Comparison of ENCODE assay signal across 9 cellular contexts in genomic region chr12:56720696-56721615, GRCh38. TPM values are rescaled to one million over a fixed set of nuclear protein-coding genes. Genes with fewer than 3 reads are reported as not detected.
DNase-seq lines count a peak whose midpoint lies in the region; ATAC-seq, FAIRE-seq and TF ChIP-seq lines count a peak whose summit lies in the region.
"Had no signal": no experiment of that assay in that cellular context is flagged by ENCODE, and none has a peak within 500 bp of the region (broad histone marks: within the 10 kb centered on the region; RNA-seq: fewer than 3 reads in every experiment).

No MANE protein-coding gene starts in this region.

- no peak overlapping the region; a peak in 1 of 4 replicates for H3K4me3 ChIP-seq in DND-41 (ENCODE audit: low read depth in 1 of 2, low read length in 2 of 2)
- no peak overlapping the region for H3K4me3 ChIP-seq in bronchial epithelial cell (ENCODE audit: low read depth, low read length)

- H4K20me1 ChIP-seq in DND-41 (ENCODE audit: insufficient read depth, low read length): peaks cover 75% of the 10 kb centered on the region

- no peak overlapping the region for H3K27ac Mint-ChIP-seq in neural crest cell (ENCODE audit: unreplicated experiment)

- no peaks in the 10 kb centered on the region for H3K9me3 Mint-ChIP-seq in neural crest cell

- H3K27me3 ChIP-seq in DND-41 (ENCODE audit: insufficient read depth, low read length, poor library complexity) (no peaks in the 10 kb centered on the region), bronchial epithelial cell (ENCODE audit: control insufficient read depth, insufficient read depth, low read length) (no peaks in the 10 kb centered on the region)

- no peak overlapping the region for H2AFZ ChIP-seq in DND-41 (ENCODE audit: low read depth, low read length)

- DNase-seq in DND-41 (peak; percentile 11), MV-4-11 (lab: John Stamatoyannopoulos, UW) (peak; percentile 39), bronchial epithelial cell (ENCODE audit: low read depth) (peak; percentile 5), neural crest cell (ENCODE audit: low read depth, low spot score) (no peak), AG08396 (ENCODE audit: low spot score) (no peak)
- DNase-seq in stimulated activated CD4-positive, alpha-beta T cell treated with anti-CD3 and anti-CD28 coated beads, Interleukin-15, amount 100 ng/mL, for 24 hours: no peak
- no peak for DNase-seq in activated CD4-positive, CD25-positive, alpha-beta regulatory T cell treated with anti-CD3 and anti-CD28 coated beads, Interleukin-2, amount 50 U/mL, for 72 hours

- no peak for ATAC-seq in DND-41 (ENCODE audit: insufficient read depth, low read depth)
- no peak for ATAC-seq in GM21717 (IDR thresholded peaks at IDR 0.05; ENCODE audit: unreplicated experiment)

- H3K4me1 Mint-ChIP-seq in neural crest cell: peaks cover 73% of the 10 kb centered on the region

- peak overlapping the region; percentile 98 for H3K4me2 ChIP-seq in DND-41 (ENCODE audit: insufficient read depth, low read length)

- no peak for TF ChIP-seq CTCF in DND-41 (IDR thresholded peaks at IDR 0.05; ENCODE audit: borderline replicate concordance, extremely low read depth, low read length, poor library complexity, severe bottlenecking)
- TF ChIP-seq CTCF in bronchial epithelial cell (IDR thresholded peaks at IDR 0.05; ENCODE audit: insufficient read depth, low read length, severe bottlenecking): no peak
- TF ChIP-seq CTCF in neural crest cell (conservative IDR thresholded peaks at IDR 0.05): no peak

- H3K79me2 ChIP-seq in DND-41 (ENCODE audit: insufficient read depth, low read length): peaks cover 89% of the 10 kb centered on the region

- 0 out of 2 replicates have a peak overlapping the region, but pooled peaks have one; percentile 6 for H3K27ac ChIP-seq in DND-41 (ENCODE audit: low read length)

- H3K4me3 Mint-ChIP-seq in neural crest cell: peak overlapping the region; percentile 98

- H3K27me3 Mint-ChIP-seq in neural crest cell (ENCODE audit: low read depth): no peaks in the 10 kb centered on the region

- H3K36me3 ChIP-seq in DND-41 (ENCODE audit: insufficient read depth, low read length) (peaks cover 77% of the 10 kb centered on the region), bronchial epithelial cell (ENCODE audit: control insufficient read depth, insufficient read depth, low read length) (peaks cover 25% of the 10 kb centered on the region)

- H3K4me1 ChIP-seq in DND-41 (ENCODE audit: insufficient read depth, low read length): peaks cover 58% of the 10 kb centered on the region

- peaks cover 48% of the 10 kb centered on the region for H3K36me3 Mint-ChIP-seq in neural crest cell (ENCODE audit: low read depth)

- FAIRE-seq in bronchial epithelial cell (lab: Jason Lieb, UNC): no peak
- FAIRE-seq: GM18507 had no signal

- no peak overlapping the region for H3K9ac ChIP-seq in DND-41 (ENCODE audit: low read depth, low read length)

- H3K9me3 ChIP-seq in DND-41 (ENCODE audit: insufficient read depth, low read length, severe bottlenecking): no peaks in the 10 kb centered on the region

RNA-seq across cellular contexts. Expression of gene NACA, which starts 4.1 kb away (rescaled TPM):
- total RNA-seq in bronchial epithelial cell: 1,412 and 1,419 TPM in 2 replicates
- 1,026 and 1,074 TPM in 2 replicates for total RNA-seq in neural crest cell

RNA-seq across cellular contexts. Expression of gene PRIM1, which starts 31.2 kb away (rescaled TPM):
- 3.2 and 3.7 TPM in 2 replicates for total RNA-seq in bronchial epithelial cell
- total RNA-seq in neural crest cell: 45.7 and 47.3 TPM in 2 replicates

RNA-seq across cellular contexts. Expression of gene PTGES3, which starts 32.9 kb away (rescaled TPM):
- 58.4 and 64.3 TPM in 2 replicates for total RNA-seq in bronchial epithelial cell
- 282 and 284 TPM in 2 replicates for total RNA-seq in neural crest cell

RNA-seq across cellular contexts. Expression of gene HSD17B6, which starts 42.2 kb away (rescaled TPM):
- total RNA-seq in bronchial epithelial cell (under 0.01 TPM in 1 of 2 replicates, not detected in the other), neural crest cell (2.6 and 2.7 TPM in 2 replicates)

Comparison
In these comparisons a context has a peak if more than half of its experiments do, and no peak if none do; other contexts are left out.
1. DNase-seq: peak in DND-41 (single experiment), MV-4-11 (single experiment) and bronchial epithelial cell (single experiment); none in neural crest cell (single experiment), stimulated activated CD4-positive, alpha-beta T cell treated with anti-CD3 and anti-CD28 coated beads, Interleukin-15, amount 100 ng/mL, for 24 hours (single experiment), activated CD4-positive, CD25-positive, alpha-beta regulatory T cell treated with anti-CD3 and anti-CD28 coated beads, Interleukin-2, amount 50 U/mL, for 72 hours (single experiment) and AG08396 (single experiment).